10 cellular contexts compared by ENCODE assay signal in the genomic region with DNA sequence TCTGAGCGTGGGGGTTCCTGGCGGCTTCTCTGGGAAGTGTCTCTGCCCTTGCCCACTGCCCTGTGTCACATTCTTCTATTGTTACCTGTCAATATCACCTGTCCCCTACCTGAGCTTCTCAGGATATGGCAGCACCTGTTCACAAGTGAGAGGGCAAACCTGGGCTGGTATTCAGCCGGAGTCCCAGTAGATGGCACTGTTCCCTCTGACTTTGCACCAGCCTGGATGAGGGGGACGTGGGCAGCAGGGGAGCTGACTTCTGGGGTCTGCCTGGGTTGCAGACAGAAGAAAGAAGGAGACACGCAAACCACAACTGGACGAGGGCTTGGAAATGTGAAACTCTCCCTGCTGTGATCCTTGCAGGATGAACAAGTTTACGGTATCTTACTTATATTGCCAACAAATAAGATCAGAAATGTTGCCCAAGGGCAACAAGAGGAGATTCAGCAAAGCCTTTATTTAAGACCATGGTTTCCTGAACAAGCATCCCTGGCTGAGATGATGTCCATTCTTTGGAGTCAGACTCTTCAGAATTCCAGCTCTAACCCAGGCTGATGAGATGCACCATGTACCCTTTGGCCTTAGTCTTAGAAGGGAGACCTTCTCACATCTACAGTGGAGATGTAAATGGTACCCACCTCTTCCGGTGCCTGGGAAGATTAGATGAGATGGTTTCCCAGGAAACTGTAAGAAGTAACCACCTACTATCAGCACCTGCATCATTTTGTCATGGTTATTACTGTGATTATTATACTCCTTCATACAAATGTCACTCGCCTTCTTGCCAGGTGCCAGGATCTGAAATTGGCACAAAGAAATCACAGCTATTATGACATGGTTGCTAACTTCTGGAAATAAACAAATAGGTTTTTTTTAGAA.
A peak's percentile ranks its signal among the peaks of the same experiment; 100 is the strongest.
DNase-seq lines count a peak whose midpoint lies in the region; ATAC-seq, FAIRE-seq and TF ChIP-seq lines count a peak whose summit lies in the region.
"Had no signal": no experiment of that assay in that cellular context is flagged by ENCODE, and none has a peak within 500 bp of the region (broad histone marks: within the 10 kb centered on the region; RNA-seq: fewer than 3 reads in every experiment).

No MANE protein-coding gene starts in this region.

- H3K9me2 ChIP-seq in SU-DHL-6 (replicated peaks; ENCODE audit: insufficient read depth, low read length) = no peaks in the 10 kb centered on the region

- TF ChIP-seq CTCF in BE2C (IDR thresholded peaks at IDR 0.05; ENCODE audit: low read depth, low read length) (peak; percentile 27), HL-60 (IDR thresholded peaks at IDR 0.05; ENCODE audit: insufficient read depth, low read length) (peak; percentile 23), SU-DHL-6 (IDR thresholded peaks at IDR 0.05; ENCODE audit: insufficient read depth, low read length, poor library complexity, severe bottlenecking) (peak; percentile 43), kidney epithelial cell (IDR thresholded peaks at IDR 0.05; ENCODE audit: insufficient read depth, low read length, poor library complexity, severe bottlenecking) (peak; percentile 66)

- H3K27me3 ChIP-seq in BE2C = no peaks in the 10 kb centered on the region
- H3K27me3 ChIP-seq in HL-60 (ENCODE audit: insufficient read depth, poor library complexity, severe bottlenecking) = peaks cover 2% of the 10 kb centered on the region
- H3K27me3 ChIP-seq in SU-DHL-6 (ENCODE audit: low read length) = 0 out of 2 replicates have a peak, but pooled peaks cover 3% of the 10 kb centered on the region
- H3K27me3 ChIP-seq in kidney epithelial cell (ENCODE audit: control insufficient read depth, insufficient read depth, low read length) = peaks cover 2% of the 10 kb centered on the region

- no peak overlapping the region for H2AFZ ChIP-seq in SU-DHL-6 (ENCODE audit: low read depth, low read length, severe bottlenecking)

- H3K36me3 ChIP-seq in BE2C = no peaks in the 10 kb centered on the region
- no peaks in the 10 kb centered on the region for H3K36me3 ChIP-seq in SU-DHL-6 (ENCODE audit: low read length)
- no peaks in the 10 kb centered on the region for H3K36me3 ChIP-seq in kidney epithelial cell (ENCODE audit: control insufficient read depth, insufficient read depth, low read length)

- H3K79me2 ChIP-seq in SU-DHL-6 (ENCODE audit: insufficient read depth, low read length) = no peaks in the 10 kb centered on the region

- H3K4me3 ChIP-seq in BE2C (ENCODE audit: low read depth, low read length) (no peak overlapping the region), HL-60 (replicated peaks; ENCODE audit: insufficient read depth, low read length) (no peak overlapping the region), SU-DHL-6 (ENCODE audit: insufficient read depth, low read length, poor library complexity, severe bottlenecking) (no peak overlapping the region), kidney epithelial cell (ENCODE audit: low read depth, low read length) (no peak overlapping the region)
- H3K4me3 ChIP-seq: skin epidermis had no signal

- no peak for TF ChIP-seq POLR2A in GM12892 (IDR thresholded peaks at IDR 0.05; ENCODE audit: low read depth, low read length)

- no peak for ATAC-seq in HG03095 (IDR thresholded peaks at IDR 0.05; ENCODE audit: unreplicated experiment)

- no peak overlapping the region for H3K9ac ChIP-seq in SU-DHL-6 (ENCODE audit: low read length)

- H3K4me1 ChIP-seq in BE2C = no peaks in the 10 kb centered on the region

- DNase-seq in BE2C (no peak), HL-60 (ENCODE audit: low read depth in 1 of 2, low spot score in 1 of 2) (no peak), kidney epithelial cell (ENCODE audit: low read depth) (no peak), GM12892 (ENCODE audit: insufficient read length) (no peak), HuH-7 (ENCODE audit: low spot score) (no peak)
- DNase-seq in stimulated activated naive CD4-positive, alpha-beta T cell (lab: John Stamatoyannopoulos, UW) = no peak
- DNase-seq: NCI-H69 had no signal

- H3F3A ChIP-seq in SU-DHL-6 (ENCODE audit: insufficient read depth) = no peaks in the 10 kb centered on the region

- H3K27ac ChIP-seq in HL-60 (replicated peaks) (no peak overlapping the region), SU-DHL-6 (ENCODE audit: low read depth, low read length) (no peak overlapping the region)
- H3K27ac ChIP-seq: skin epidermis had no signal

- no peaks in the 10 kb centered on the region for H4K20me1 ChIP-seq in SU-DHL-6 (ENCODE audit: low read depth, low read length)

- FAIRE-seq in GM12892 (lab: Jason Lieb, UNC) = no peak

- H3K4me2 ChIP-seq in SU-DHL-6 (ENCODE audit: low read depth, low read length, poor library complexity, severe bottlenecking) = no peak overlapping the region

- H3K9me3 ChIP-seq in BE2C (no peaks in the 10 kb centered on the region), SU-DHL-6 (ENCODE audit: insufficient read depth, low read length) (no peaks in the 10 kb centered on the region)
